10 cellular contexts compared by ENCODE assay signal in genomic region chr17:78828470-78829185, GRCh38. TPM values are rescaled to one million over a fixed set of nuclear protein-coding genes. Genes with fewer than 3 reads are reported as not detected.
DNase-seq lines count a peak whose midpoint lies in the region; ATAC-seq and TF ChIP-seq lines count a peak whose summit lies in the region.
"Had no signal": no experiment of that assay in that cellular context is flagged by ENCODE, and none has a peak within 500 bp of the region (broad histone marks: within the 10 kb centered on the region; RNA-seq: fewer than 3 reads in every experiment).

No MANE protein-coding gene starts in this region.

- DNase-seq in BE2C (peak; percentile 33), T-cell (no peak), foreskin fibroblast (peak; percentile 63 to 79), esophagus squamous epithelium (lab: John Stamatoyannopoulos, UW) (no peak), heart right ventricle (no peak), NCI-H187 (lab: John Stamatoyannopoulos, UW) (no peak)
- DNase-seq: hypothalamus, NCI-H1417 treated with DMSO at 0.1 percent for 48 hours had no signal

- TF ChIP-seq POLR2A in esophagus squamous epithelium (IDR thresholded peaks at IDR 0.05): no peak

- H3K36me3 ChIP-seq in BE2C (peaks cover 94% of the 10 kb centered on the region), esophagus squamous epithelium (peaks cover 6 to 100% (median 20%) of the 10 kb centered on the region in 3 donors), heart right ventricle (peaks cover 0 to 100% (median 77%) of the 10 kb centered on the region in 9 donors)

- CTCF ChIA-PET in T-cell (lab: Charles Lee): no interaction called here

- WGBS in esophagus squamous epithelium, 2 donors: 84 to 89% methylated on average over 13 to 14 of the region's 14 CpGs
- 92 to 95% methylated on average over 14 of the region's 14 CpGs for WGBS in heart right ventricle, 2 donors

- H3K27me3 ChIP-seq in BE2C (no peaks in the 10 kb centered on the region), esophagus squamous epithelium (no peaks in the 10 kb centered on the region), heart right ventricle (no peaks in the 10 kb centered on the region)

- no peaks in the 10 kb centered on the region for H3K27me3 Mint-ChIP-seq in T-cell

- H3K27ac Mint-ChIP-seq in T-cell: peak overlapping the region; percentile 15 to 80

- intact Hi-C loops in esophagus squamous epithelium (cut with DNase I): no loop called here
- intact Hi-C loops in heart right ventricle (cut with DNase I): no loop called here

- no peak overlapping the region for H3K4me3 ChIP-seq in BE2C (ENCODE audit: low read depth, low read length)
- H3K4me3 ChIP-seq in foreskin fibroblast (ENCODE audit: low read depth in 1 of 2, low read length in 2 of 2): no peak overlapping the region
- no peak overlapping the region for H3K4me3 ChIP-seq in esophagus squamous epithelium
- no peak overlapping the region for H3K4me3 ChIP-seq in heart right ventricle

- H3K4me1 Mint-ChIP-seq in T-cell: peaks cover 27 to 46% (median 39%) of the 10 kb centered on the region in 3 donors

- H3K27ac ChIP-seq in esophagus squamous epithelium (no peak overlapping the region), heart right ventricle (no peak overlapping the region)

- ATAC-seq in T-cell (replicated peaks in 1 of 4): peak in 1 of 4 experiments; percentile 21
- ATAC-seq in GM21619 (IDR thresholded peaks at IDR 0.05; ENCODE audit: unreplicated experiment): no peak
- ATAC-seq in heart right ventricle: no peak

- H3K4me1 ChIP-seq in BE2C (no peaks in the 10 kb centered on the region), esophagus squamous epithelium (peaks cover 0 to 17% (median 0%) of the 10 kb centered on the region in 3 donors), heart right ventricle (peaks cover 0 to 26% (median 0%) of the 10 kb centered on the region in 9 donors)

- H3K9me3 Mint-ChIP-seq in T-cell: no peaks in the 10 kb centered on the region

- no peak overlapping the region for H3K4me3 Mint-ChIP-seq in T-cell

- no peaks in the 10 kb centered on the region for H3K9me3 ChIP-seq in BE2C
- no peaks in the 10 kb centered on the region for H3K9me3 ChIP-seq in esophagus squamous epithelium
- H3K9me3 ChIP-seq in heart right ventricle: no peaks in the 10 kb centered on the region

- peak; percentile 36 for TF ChIP-seq CTCF in BE2C (IDR thresholded peaks at IDR 0.05; ENCODE audit: low read depth, low read length)
- peak; percentile 27 for TF ChIP-seq CTCF in GM12873 (IDR thresholded peaks at IDR 0.05; ENCODE audit: insufficient read depth, low read depth, low read length, missing control alignments)
- TF ChIP-seq CTCF in foreskin fibroblast (IDR thresholded peaks at IDR 0.05; ENCODE audit: low read depth, low read length): peak; percentile 68
- TF ChIP-seq CTCF in esophagus squamous epithelium (IDR thresholded peaks at IDR 0.05): peak in 1 of 6 experiments; percentile 42
- peak in 1 of 9 donors; percentile 33 for TF ChIP-seq CTCF in heart right ventricle (IDR thresholded peaks at IDR 0.05)

- POLR2A ChIA-PET in T-cell (lab: Charles Lee): interaction anchor here (0.6 to 1.3 kb wide), 3 partner anchors 9 to 100 kb away, joined by 3 to 5 read pairs (median 4); no protein-coding TSS in a partner anchor

- H3K36me3 Mint-ChIP-seq in T-cell: peaks cover 82% of the 10 kb centered on the region

RNA-seq across cellular contexts. Expression of gene USP36, which starts 12.0 kb away (rescaled TPM):
- polyA plus RNA-seq in BE2C (2012; ENCODE audit: insufficient read depth, insufficient read length, low read depth): 110 TPM
- 100 to 1,000 TPM; 132 to 487 (median 143) TPM for total RNA-seq in T-cell
- 10 to 100 TPM; 13.2 to 38.9 (median 22.4) TPM for total RNA-seq in esophagus squamous epithelium
- total RNA-seq in heart right ventricle: 10 to 100 TPM; 20.1 to 28.8 (median 24.9) TPM
- polyA plus RNA-seq in heart right ventricle: 10 to 100 TPM; 10.0 to 15.4 TPM

RNA-seq across cellular contexts. Expression of gene CYTH1, which starts 46.6 kb away (rescaled TPM):
- polyA plus RNA-seq in BE2C (2012; ENCODE audit: insufficient read depth, insufficient read length, low read depth): 51.1 TPM
- 100 to 1,000 TPM; 357 to 509 (median 372) TPM for total RNA-seq in T-cell
- total RNA-seq in esophagus squamous epithelium: 10 to 100 TPM; 42.1 to 86.7 (median 67.5) TPM
- 10 to 100 TPM; 23.5 to 46.9 (median 34.8) TPM for total RNA-seq in heart right ventricle
- 10 to 100 TPM; 22.3 to 31.5 TPM for polyA plus RNA-seq in heart right ventricle

Comparison
In these comparisons a context has a peak if more than half of its experiments do, and no peak if none do; other contexts are left out.
1. DNase-seq: peak in BE2C (single experiment) and foreskin fibroblast (2 of 2); none in T-cell (0 of 34), esophagus squamous epithelium (single experiment), heart right ventricle (0 of 2) and NCI-H187 (0 of 2).
2. RNA of gene CYTH1, which starts 46.6 kb away (total RNA-seq): 357 to 509 TPM in T-cell; 42.1 to 86.7 TPM in esophagus squamous epithelium and 23.5 to 46.9 TPM in heart right ventricle; every median in the first group is over 4 times any median in the second.